11 cellular contexts compared by ENCODE assay signal in genomic region chr3:194271459-194272035, GRCh38.
A peak's percentile ranks its signal among the peaks of the same experiment; 100 is the strongest.
DNase-seq lines count a peak whose midpoint lies in the region; ATAC-seq and TF ChIP-seq lines count a peak whose summit lies in the region.
"Had no signal": no experiment of that assay in that cellular context is flagged by ENCODE, and none has a peak within 500 bp of the region (broad histone marks: within the 10 kb centered on the region; RNA-seq: fewer than 3 reads in every experiment).

No MANE protein-coding gene starts in this region.

- H2AK5ac ChIP-seq in mesendoderm (ENCODE audit: low read length) = no peak overlapping the region

- H3K27ac ChIP-seq in mesendoderm (ENCODE audit: low read depth, low read length) = no peak overlapping the region
- peak overlapping the region; percentile 93 for H3K27ac ChIP-seq in substantia nigra (ENCODE audit: low read depth, low read length, poor library complexity, severe bottlenecking)
- H3K27ac ChIP-seq in CD4-positive, alpha-beta memory T cell (ENCODE audit: low read depth, low read length) = no peak overlapping the region

- no peaks in the 10 kb centered on the region for H3K9me3 ChIP-seq in NT2/D1 (ENCODE audit: insufficient read depth, low read length)
- no peaks in the 10 kb centered on the region for H3K9me3 ChIP-seq in CD4-positive, alpha-beta memory T cell (ENCODE audit: control insufficient read depth in 1 of 2, low read length in 2 of 2)

- H3K36me3 Mint-ChIP-seq in chondrocyte (ENCODE audit: low read depth) = no peaks in the 10 kb centered on the region
- H3K36me3 Mint-ChIP-seq in naive thymus-derived CD8-positive, alpha-beta T cell = no peaks in the 10 kb centered on the region
- H3K36me3 Mint-ChIP-seq in CD4-positive, alpha-beta memory T cell = no peaks in the 10 kb centered on the region

- H2BK5ac ChIP-seq in mesendoderm (ENCODE audit: low read length) = no peak overlapping the region

- no peak overlapping the region for H3K18ac ChIP-seq in mesendoderm (ENCODE audit: low read length)

- ATAC-seq in GM18505 (IDR thresholded peaks at IDR 0.05; ENCODE audit: unreplicated experiment) = no peak
- no peak for ATAC-seq in naive thymus-derived CD8-positive, alpha-beta T cell

- no peak overlapping the region for H2BK120ac ChIP-seq in mesendoderm (ENCODE audit: low read depth, low read length)

- TF ChIP-seq CTCF in chondrocyte (IDR thresholded peaks at IDR 0.05) = no peak

- CTCF ChIA-PET in CD4-positive, alpha-beta memory T cell (lab: Charles Lee; ENCODE audit: partially characterized antibody) = no interaction called here

- H3K56ac ChIP-seq in mesendoderm (ENCODE audit: low read length) = peak overlapping the region; percentile 22

- no peak overlapping the region for H4K5ac ChIP-seq in mesendoderm (ENCODE audit: low read length)

- H3K4me1 ChIP-seq in NT2/D1 (ENCODE audit: insufficient read depth, insufficient read length) (peaks cover 41% of the 10 kb centered on the region), mesendoderm (ENCODE audit: control insufficient read depth, low read depth, low read length) (no peaks in the 10 kb centered on the region)
- H3K4me1 ChIP-seq in CD4-positive, alpha-beta memory T cell (ENCODE audit: insufficient read depth, low read length) = no peaks in the 10 kb centered on the region

- H3K79me2 ChIP-seq in mesendoderm (ENCODE audit: control insufficient read depth, insufficient read depth, low read length) = no peaks in the 10 kb centered on the region

- H3K23ac ChIP-seq in mesendoderm (ENCODE audit: low read length) = no peak overlapping the region

- no peak overlapping the region for H2BK15ac ChIP-seq in mesendoderm (replicated peaks; ENCODE audit: low read depth)

- peak overlapping the region; percentile 85 for H3K27ac Mint-ChIP-seq in chondrocyte (ENCODE audit: unreplicated experiment)
- H3K27ac Mint-ChIP-seq in naive thymus-derived CD8-positive, alpha-beta T cell = no peak overlapping the region
- no peak overlapping the region for H3K27ac Mint-ChIP-seq in CD4-positive, alpha-beta memory T cell

- WGBS in mesendoderm (ENCODE audit: extremely low coverage, insufficient coverage, low lambda C conversion rate) = no CpG with 5 or more reads among the region's 15 CpGs

- H3K4me3 ChIP-seq in NT2/D1 (ENCODE audit: insufficient read length, low read depth) (no peak overlapping the region), mesendoderm (ENCODE audit: low read length) (no peak overlapping the region)
- H3K4me3 ChIP-seq in CD4-positive, alpha-beta memory T cell (ENCODE audit: low read length in 2 of 2) = no peak overlapping the region

- H3K36me3 ChIP-seq in NT2/D1 (ENCODE audit: insufficient read depth, insufficient read length, low read length) = no peaks in the 10 kb centered on the region
- H3K36me3 ChIP-seq in mesendoderm (ENCODE audit: control insufficient read depth, insufficient read depth, low read length) = no peaks in the 10 kb centered on the region
- H3K36me3 ChIP-seq in CD4-positive, alpha-beta memory T cell (ENCODE audit: insufficient read depth, low read length) = no peaks in the 10 kb centered on the region

- no peak for DNase-seq in NT2/D1 (ENCODE audit: low read depth, low spot score)
- DNase-seq in chondrocyte (ENCODE audit: low spot score) = peak; percentile 90
- DNase-seq in mesendoderm = no peak
- no peak for DNase-seq in substantia nigra (lab: John Stamatoyannopoulos, UW)
- DNase-seq in naive thymus-derived CD8-positive, alpha-beta T cell = no peak
- DNase-seq in CD4-positive, alpha-beta memory T cell = no peak
- DNase-seq in posterior cingulate gyrus = no peak
- DNase-seq: Calu3, H7, NCI-H2171 treated with DMSO at 0.1 percent for 48 hours had no signal

- H4K8ac ChIP-seq in mesendoderm (ENCODE audit: low read depth, low read length) = no peak overlapping the region

- H3K4me2 ChIP-seq in mesendoderm (ENCODE audit: low read length) = no peak overlapping the region

- peak overlapping the region; percentile 54 for H3K9ac ChIP-seq in NT2/D1 (ENCODE audit: insufficient read length, low read depth)
- no peak overlapping the region for H3K9ac ChIP-seq in mesendoderm (ENCODE audit: low read length)

- no peak overlapping the region for H3K4ac ChIP-seq in mesendoderm (ENCODE audit: low read depth, low read length)

- POLR2A ChIA-PET in naive thymus-derived CD8-positive, alpha-beta T cell (lab: Charles Lee) = no interaction called here
- POLR2A ChIA-PET in CD4-positive, alpha-beta memory T cell (lab: Charles Lee; ENCODE audit: partially characterized antibody) = no interaction called here

- intact Hi-C loops in CD4-positive, alpha-beta memory T cell (cut with micrococcal nuclease) = no loop called here
- intact Hi-C loops in posterior cingulate gyrus (cut with DNase I) = loop anchor here (5.0 kb wide), 1 partner anchor 46 kb away; no protein-coding TSS in a partner anchor

- H3K27me3 Mint-ChIP-seq in chondrocyte (ENCODE audit: low read depth) = peaks cover 9% of the 10 kb centered on the region
- peaks cover 2 to 18% (median 14%) of the 10 kb centered on the region in 5 donors for H3K27me3 Mint-ChIP-seq in naive thymus-derived CD8-positive, alpha-beta T cell
- H3K27me3 Mint-ChIP-seq in CD4-positive, alpha-beta memory T cell = peaks cover 0 to 4% of the 10 kb centered on the region in 2 donors

- peaks cover 54% of the 10 kb centered on the region for H3K4me1 Mint-ChIP-seq in chondrocyte (ENCODE audit: low read depth)
- peaks cover 7 to 19% (median 11%) of the 10 kb centered on the region in 4 donors for H3K4me1 Mint-ChIP-seq in naive thymus-derived CD8-positive, alpha-beta T cell
- H3K4me1 Mint-ChIP-seq in CD4-positive, alpha-beta memory T cell = peaks cover 5 to 10% (median 8%) of the 10 kb centered on the region in 4 donors

- no peak for TF ChIP-seq POLR2A in GM18505 (IDR thresholded peaks at IDR 0.05; ENCODE audit: borderline replicate concordance, extremely low read depth, insufficient read depth, insufficient read length)

- H3K27me3 ChIP-seq in NT2/D1 (ENCODE audit: insufficient read depth, insufficient read length) (no peaks in the 10 kb centered on the region), mesendoderm (ENCODE audit: insufficient read depth, low read length, poor library complexity) (no peaks in the 10 kb centered on the region)
- H3K27me3 ChIP-seq in CD4-positive, alpha-beta memory T cell (ENCODE audit: insufficient read depth, low read length) = no peaks in the 10 kb centered on the region

- H3K9me3 Mint-ChIP-seq in chondrocyte (ENCODE audit: low read depth) = no peaks in the 10 kb centered on the region
- no peaks in the 10 kb centered on the region for H3K9me3 Mint-ChIP-seq in naive thymus-derived CD8-positive, alpha-beta T cell
- H3K9me3 Mint-ChIP-seq in CD4-positive, alpha-beta memory T cell = no peaks in the 10 kb centered on the region

- no peak overlapping the region for H3K4me3 Mint-ChIP-seq in chondrocyte (ENCODE audit: unreplicated experiment)
- no peak overlapping the region for H3K4me3 Mint-ChIP-seq in naive thymus-derived CD8-positive, alpha-beta T cell
- no peak overlapping the region for H3K4me3 Mint-ChIP-seq in CD4-positive, alpha-beta memory T cell

- H3K79me1 ChIP-seq in mesendoderm (ENCODE audit: low read length) = no peaks in the 10 kb centered on the region
